Comparison of ENCODE assay signal across 10 cellular contexts in the genomic region with DNA sequence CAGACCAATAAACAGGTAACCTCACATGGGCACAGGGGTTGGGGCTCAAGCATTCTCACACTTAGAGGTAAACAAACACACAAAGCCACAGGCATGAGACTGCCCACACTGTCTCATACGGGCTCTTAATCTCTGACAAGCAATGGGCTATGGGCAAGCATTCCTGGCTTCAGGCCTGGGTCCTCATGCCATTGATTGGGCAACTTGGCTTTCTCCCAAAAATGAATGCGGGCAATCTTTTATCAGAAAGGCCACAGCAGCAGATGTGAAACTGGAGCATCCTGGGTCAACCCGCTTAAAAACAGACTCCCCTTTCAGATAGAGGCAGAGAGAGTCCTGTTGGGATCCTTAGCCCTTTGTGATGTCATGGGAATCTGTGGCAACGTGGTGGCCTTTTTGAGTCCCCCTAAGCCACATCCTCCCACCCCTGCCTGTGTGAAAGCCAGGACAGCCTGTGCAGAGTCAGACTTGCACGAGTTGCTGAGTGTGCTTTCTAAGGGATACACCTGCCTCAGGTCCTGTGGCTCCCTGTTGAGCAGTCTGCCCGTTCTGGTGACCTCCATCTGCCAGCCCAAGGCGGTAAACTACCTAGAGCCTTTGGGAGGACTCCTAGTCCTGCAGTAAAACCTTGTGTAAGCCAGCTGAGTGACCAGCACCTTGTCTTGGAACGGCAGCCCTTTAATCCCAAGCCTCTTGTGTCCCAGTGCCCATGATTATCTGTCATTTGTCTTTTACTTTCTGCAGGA.
DNase-seq lines count a peak whose midpoint lies in the region; ATAC-seq and TF ChIP-seq lines count a peak whose summit lies in the region.
"Had no signal": no experiment of that assay in that cellular context is flagged by ENCODE, and none has a peak within 500 bp of the region (broad histone marks: within the 10 kb centered on the region; RNA-seq: fewer than 3 reads in every experiment).

No MANE protein-coding gene starts in this region.

- no peaks in the 10 kb centered on the region for H3K27me3 Mint-ChIP-seq in IgD-negative memory B cell

- no peak for TF ChIP-seq POLR2A in adrenal gland (IDR thresholded peaks at IDR 0.05)

- no peaks in the 10 kb centered on the region for H3K9me2 ChIP-seq in Karpas-422 (replicated peaks; ENCODE audit: insufficient read depth, low read length)

- no peak overlapping the region for H3K9ac ChIP-seq in BLaER1 treated with 17β-estradiol and CSF1 and Interleukin-3, amounts not matched to agents 10 nM and 100 nM
- H3K9ac ChIP-seq in Karpas-422 (ENCODE audit: low read length) = no peak overlapping the region

- H3K9me3 Mint-ChIP-seq in IgD-negative memory B cell = no peaks in the 10 kb centered on the region

- H3K79me2 ChIP-seq in Karpas-422 (ENCODE audit: low read length) = no peaks in the 10 kb centered on the region

- peaks cover 45 to 76% (median 62%) of the 10 kb centered on the region in 10 experiments for H3K4me1 ChIP-seq in BLaER1 treated with 17β-estradiol and CSF1 and Interleukin-3, amounts not matched to agents 10 nM and 100 nM
- H3K4me1 ChIP-seq in adrenal gland (replicated peaks in 1 of 2) = peaks cover 8 to 17% of the 10 kb centered on the region in 2 donors
- H3K4me1 ChIP-seq in lung (ENCODE audit: control insufficient read depth in 2 of 2, insufficient read depth in 2 of 2, low read length in 2 of 2) = peaks cover 7 to 8% of the 10 kb centered on the region in 2 donors
- H3K4me1 ChIP-seq in Karpas-422 (ENCODE audit: low read length) = peaks cover 23% of the 10 kb centered on the region

- H2AFZ ChIP-seq in Karpas-422 (ENCODE audit: low read length) = no peak overlapping the region

- H3K9me3 ChIP-seq in BLaER1 treated with 17β-estradiol and CSF1 and Interleukin-3, amounts not matched to agents 10 nM and 100 nM (replicated peaks in 1 of 11) = no peaks in the 10 kb centered on the region
- H3K9me3 ChIP-seq in adrenal gland (replicated peaks in 1 of 3) = no peaks in the 10 kb centered on the region
- no peaks in the 10 kb centered on the region for H3K9me3 ChIP-seq in lung (ENCODE audit: control insufficient read depth in 2 of 2, insufficient read depth in 1 of 2, low read length in 1 of 2)
- H3K9me3 ChIP-seq in Karpas-422 (ENCODE audit: low read length) = no peaks in the 10 kb centered on the region

- H3K36me3 ChIP-seq in BLaER1 treated with 17β-estradiol and CSF1 and Interleukin-3, amounts not matched to agents 10 nM and 100 nM = peaks cover 0 to 16% (median 0%) of the 10 kb centered on the region in 11 experiments; a peak in 3 of 22 replicates
- no peaks in the 10 kb centered on the region for H3K36me3 ChIP-seq in adrenal gland (replicated peaks in 1 of 2)
- no peaks in the 10 kb centered on the region for H3K36me3 ChIP-seq in lung (ENCODE audit: control insufficient read depth in 2 of 2, insufficient read depth in 2 of 2, low read length in 2 of 2)
- no peaks in the 10 kb centered on the region for H3K36me3 ChIP-seq in Karpas-422 (ENCODE audit: insufficient read depth, low read length)

- no peak overlapping the region for H3K4me3 ChIP-seq in BLaER1 treated with 17β-estradiol and CSF1 and Interleukin-3, amounts not matched to agents 10 nM and 100 nM
- H3K4me3 ChIP-seq in adrenal gland (no peak overlapping the region), lung (no peak overlapping the region), Karpas-422 (ENCODE audit: low read length) (no peak overlapping the region)

- intact Hi-C loops in adrenal gland (cut with DNase I) = no loop called here

- H3K27ac Mint-ChIP-seq in IgD-negative memory B cell = peak overlapping the region in 2 of 3 donors; percentile 54 to 86

- peaks cover 0 to 16% (median 7%) of the 10 kb centered on the region in 11 experiments; a peak in 13 of 22 replicates for H3K27me3 ChIP-seq in BLaER1 treated with 17β-estradiol and CSF1 and Interleukin-3, amounts not matched to agents 10 nM and 100 nM
- no peaks in the 10 kb centered on the region for H3K27me3 ChIP-seq in adrenal gland
- H3K27me3 ChIP-seq in lung (ENCODE audit: control insufficient read depth, insufficient read depth) = no peaks in the 10 kb centered on the region
- no peaks in the 10 kb centered on the region for H3K27me3 ChIP-seq in Karpas-422 (ENCODE audit: low read length)

- H4K20me1 ChIP-seq in BLaER1 treated with 17β-estradiol and CSF1 and Interleukin-3, amounts not matched to agents 10 nM and 100 nM = peaks cover 0 to 8% (median 0%) of the 10 kb centered on the region in 11 experiments; a peak in 5 of 22 replicates
- H4K20me1 ChIP-seq in Karpas-422 (ENCODE audit: insufficient read depth, low read depth, low read length) = no peaks in the 10 kb centered on the region

- H3K4me1 Mint-ChIP-seq in IgD-negative memory B cell = peaks cover 23 to 25% (median 24%) of the 10 kb centered on the region in 3 donors

- H3K36me3 Mint-ChIP-seq in IgD-negative memory B cell = no peaks in the 10 kb centered on the region

- no peak overlapping the region; a peak in 1 of 22 replicates for H3K27ac ChIP-seq in BLaER1 treated with 17β-estradiol and CSF1 and Interleukin-3, amounts not matched to agents 10 nM and 100 nM
- H3K27ac ChIP-seq in adrenal gland (peak overlapping the region in 2 of 5 donors; percentile 3 to 27), lung (ENCODE audit: low read depth in 1 of 2, low read length in 1 of 2) (no peak overlapping the region), Karpas-422 (ENCODE audit: low read length) (no peak overlapping the region)

- DNase-seq in adrenal gland (peak; percentile 70 to 87 (median 85)), lung (ENCODE audit: low spot score) (peak; percentile 52), Karpas-422 (no peak)
- DNase-seq: DMS79, NCI-H1436 treated with DMSO at 0.1 percent for 48 hours had no signal

- H3K4me2 ChIP-seq in BLaER1 treated with 17β-estradiol and CSF1 and Interleukin-3, amounts not matched to agents 10 nM and 100 nM = peak overlapping the region; percentile 57 to 79 (median 67); a peak in 17 of 22 replicates
- H3K4me2 ChIP-seq in Karpas-422 (ENCODE audit: low read depth, low read length, poor library complexity, severe bottlenecking) = no peak overlapping the region

- no peak overlapping the region for H3K4me3 Mint-ChIP-seq in IgD-negative memory B cell

- ATAC-seq in lung (ENCODE audit: insufficient read depth, low FRiP score) (no peak), HG03175 (IDR thresholded peaks at IDR 0.05; ENCODE audit: unreplicated experiment) (no peak), GM19351 (IDR thresholded peaks at IDR 0.05; ENCODE audit: unreplicated experiment) (no peak), GM21786 (IDR thresholded peaks at IDR 0.05; ENCODE audit: unreplicated experiment) (no peak)

- WGBS in adrenal gland, 4 donors = 36 to 61% (median 44%) methylated on average over 3 to 8 of the region's 8 CpGs
- WGBS in lung, 2 donors = 45 to 54% methylated on average over 8 of the region's 8 CpGs

- TF ChIP-seq CTCF in adrenal gland (IDR thresholded peaks at IDR 0.05) = no peak
- no peak for TF ChIP-seq CTCF in lung (IDR thresholded peaks at IDR 0.05; ENCODE audit: control extremely low read depth, extremely low read depth)
